Comparison of ENCODE assay signal across 8 cellular contexts in the genomic region with DNA sequence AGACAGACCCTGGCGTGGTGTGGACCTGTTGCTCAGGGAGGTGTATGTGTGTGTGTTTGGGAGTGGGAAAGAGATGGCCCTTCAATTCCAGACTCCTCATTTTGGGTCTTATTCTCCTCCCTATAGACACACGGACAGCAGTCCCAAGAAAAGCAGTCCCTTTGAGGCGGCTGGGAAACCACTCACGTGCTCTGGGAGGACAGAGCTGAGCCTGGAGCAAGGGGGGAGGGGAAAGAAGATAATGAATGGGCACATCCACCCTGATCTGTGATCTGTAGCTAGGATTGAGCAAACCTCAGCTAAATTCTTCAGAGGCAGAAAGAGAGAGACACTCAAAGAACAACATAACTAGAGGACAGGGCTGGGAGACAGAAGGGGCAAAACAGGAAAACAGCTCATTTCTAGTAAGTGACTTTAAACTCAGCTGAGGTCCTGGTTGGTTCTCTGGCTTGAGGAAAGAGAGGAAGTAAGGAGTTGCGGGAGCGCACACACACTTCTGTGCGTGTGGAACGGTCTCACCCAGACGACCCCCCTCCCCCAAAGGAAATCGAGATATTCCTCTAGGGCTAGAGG. TPM values are rescaled to one million over a fixed set of nuclear protein-coding genes. Genes with fewer than 3 reads are reported as not detected.
DNase-seq lines count a peak whose midpoint lies in the region; ATAC-seq and TF ChIP-seq lines count a peak whose summit lies in the region.

No MANE protein-coding gene starts in this region.

- 8 to 12% methylated on average over 10 of the region's 10 CpGs for WGBS in GM23248 (ENCODE audit: low coverage in 1 of 2, low lambda C conversion rate in 2 of 2, missing lambda C conversion rate in 2 of 2), 2 experiments

- H3K9me3 ChIP-seq in GM23248 (ENCODE audit: low read depth) = no peaks in the 10 kb centered on the region
- no peaks in the 10 kb centered on the region for H3K9me3 ChIP-seq in Panc1 (ENCODE audit: control insufficient read depth, insufficient read depth, low read depth, low read length)
- no peaks in the 10 kb centered on the region for H3K9me3 ChIP-seq in endocrine pancreas (ENCODE audit: control insufficient read depth, low read length)

- intact Hi-C loops in Panc1 (cut with micrococcal nuclease; ENCODE audit: unreplicated experiment) = no loop called here

- no peaks in the 10 kb centered on the region for H3F3A ChIP-seq in GM23248 (ENCODE audit: insufficient read depth)

- H3K4me3 ChIP-seq in GM23248 = peak overlapping the region; percentile 92
- H3K4me3 ChIP-seq in Panc1 (ENCODE audit: low read depth in 2 of 2, low read length in 2 of 2) = peak overlapping the region; percentile 98 to 99
- H3K4me3 ChIP-seq in endocrine pancreas (ENCODE audit: control insufficient read depth, insufficient read depth, low read length) = peak overlapping the region; percentile 92

- no peaks in the 10 kb centered on the region for H3K36me3 Mint-ChIP-seq in nephron progenitor cell (ENCODE audit: low read depth)

- TF ChIP-seq CTCF in Panc1 (IDR thresholded peaks at IDR 0.05) (no peak), nephron progenitor cell (IDR thresholded peaks at IDR 0.05) (no peak)

- no peaks in the 10 kb centered on the region for H3K9me3 Mint-ChIP-seq in nephron progenitor cell

- H4K20me1 ChIP-seq in GM23248 (ENCODE audit: insufficient read depth) = 0 out of 2 replicates have a peak, but pooled peaks cover 2% of the 10 kb centered on the region

- peaks cover 35% of the 10 kb centered on the region for H3K4me1 Mint-ChIP-seq in nephron progenitor cell

- in situ Hi-C loops in GM23248 (cut with MboI) = no loop called here
- in situ Hi-C loops in Panc1 (cut with HindIII; ENCODE audit: low pct_unique_long_range_greater_than_20kb, low sequenced_read_pairs) = no loop called here

- H3K4me2 ChIP-seq in GM23248 (ENCODE audit: unreplicated experiment) = peak overlapping the region; percentile 89

- peaks cover 58% of the 10 kb centered on the region for H3K79me2 ChIP-seq in GM23248 (ENCODE audit: insufficient read depth)

- H3K27me3 ChIP-seq in GM23248 (replicated peaks; ENCODE audit: insufficient read depth) (no peaks in the 10 kb centered on the region), Panc1 (ENCODE audit: control insufficient read depth, insufficient read depth, low read length) (no peaks in the 10 kb centered on the region), endocrine pancreas (ENCODE audit: control insufficient read depth, insufficient read depth, low read length) (no peaks in the 10 kb centered on the region)

- H2AFZ ChIP-seq in GM23248 = peak overlapping the region; percentile 68

- H3K36me3 ChIP-seq in GM23248 (ENCODE audit: low read depth) = no peaks in the 10 kb centered on the region
- no peaks in the 10 kb centered on the region; the same call in 1 of the 2 replicates for H3K36me3 ChIP-seq in Panc1 (ENCODE audit: control insufficient read depth, insufficient read depth, low read length)
- H3K36me3 ChIP-seq in endocrine pancreas (ENCODE audit: control insufficient read depth, insufficient read depth, low read length) = no peaks in the 10 kb centered on the region

- POLR2A ChIA-PET in Panc1 (lab: Charles Lee) = no interaction called here

- H3K4me3 Mint-ChIP-seq in nephron progenitor cell = peak overlapping the region; percentile 98

- peak; percentile 10; the same call in 1 of the 2 replicates for ATAC-seq in Panc1
- no peak for ATAC-seq in HG03280 (IDR thresholded peaks at IDR 0.05; ENCODE audit: unreplicated experiment)

- CTCF ChIA-PET in Panc1 (lab: Charles Lee) = interaction anchor here (0.6 kb wide), 1 partner anchor 68 kb away, joined by 4 read pairs; no protein-coding TSS in a partner anchor

- H3K27ac ChIP-seq in GM23248 (peak overlapping the region; percentile 52), Panc1 (ENCODE audit: low read length) (peak overlapping the region; percentile 92)

- DNase-seq in GM23248 = peak; percentile 57
- DNase-seq in Panc1 (ENCODE audit: low read depth, low spot score) = no peak
- DNase-seq in nephron progenitor cell = no peak
- no peak for DNase-seq in NCI-H1048 (lab: John Stamatoyannopoulos, UW)
- no peak for DNase-seq in stimulated activated CD8-positive, alpha-beta memory T cell treated with anti-CD3 and anti-CD28 coated beads, Interleukin-4, amount 100 ng/mL, for 48 hours
- DNase-seq in cerebellar cortex (ENCODE audit: low spot score) = no peak

- H3K9me2 ChIP-seq in GM23248 (ENCODE audit: insufficient read depth) = no peaks in the 10 kb centered on the region

- H3K4me1 ChIP-seq in GM23248 (ENCODE audit: insufficient read depth) (0 out of 2 replicates have a peak, but pooled peaks cover 11% of the 10 kb centered on the region), Panc1 (ENCODE audit: control insufficient read depth, insufficient read depth, low read length) (no peaks in the 10 kb centered on the region), endocrine pancreas (ENCODE audit: control insufficient read depth, insufficient read depth, low read length) (no peaks in the 10 kb centered on the region)

- H3K27ac Mint-ChIP-seq in nephron progenitor cell = peak overlapping the region; percentile 92

- BruUV-seq in Panc1 (replicated peaks; lab: Mats Ljungman, UMichigan) = TSS peak; percentile 66

- H3K9ac ChIP-seq in GM23248 = peak overlapping the region; percentile 96
- H3K9ac ChIP-seq in endocrine pancreas (ENCODE audit: control insufficient read depth, insufficient read depth, low read length) = peak overlapping the region; percentile 94

- H3K27me3 Mint-ChIP-seq in nephron progenitor cell (ENCODE audit: low read depth, poor library complexity) = peaks cover 6% of the 10 kb centered on the region

RNA-seq across cellular contexts. Expression of gene RAB5C, which starts 0.8 kb away (rescaled TPM):
- total RNA-seq in GM23248 (2014; rRNA removed; shearing (Covaris generic)) = 97.5 and 128 TPM in 2 replicates
- 123 and 124 TPM in 2 replicates for polyA plus RNA-seq in GM23248 (2016; fragmentation: Nextera tagmentation; extraction: Ambion mirVana)
- total RNA-seq in Panc1 (2021; ENCODE audit: unreplicated experiment) = 141 TPM
- 195 TPM for polyA plus RNA-seq in Panc1 (2012; ENCODE audit: insufficient read length)

RNA-seq across cellular contexts. Expression of gene KCNH4, which starts 26.9 kb away (rescaled TPM):
- not detected in 2 replicates for total RNA-seq in GM23248 (2014; rRNA removed; shearing (Covaris generic))
- polyA plus RNA-seq in GM23248 (2016; fragmentation: Nextera tagmentation; extraction: Ambion mirVana) = not detected in 2 replicates
- total RNA-seq in Panc1 (2021; ENCODE audit: unreplicated experiment) = 1.5 TPM
- 1.6 TPM for polyA plus RNA-seq in Panc1 (2012; ENCODE audit: insufficient read length)

RNA-seq across cellular contexts. Expression of gene HCRT, which starts 31.2 kb away (rescaled TPM):
- total RNA-seq in GM23248 (2014; rRNA removed; shearing (Covaris generic)) = not detected in 2 replicates
- not detected in 2 replicates for polyA plus RNA-seq in GM23248 (2016; fragmentation: Nextera tagmentation; extraction: Ambion mirVana)
- total RNA-seq in Panc1 (2021; ENCODE audit: unreplicated experiment) = not detected
- polyA plus RNA-seq in Panc1 (2012; ENCODE audit: insufficient read length) = not detected

RNA-seq across cellular contexts. Expression of gene HSPB9, which starts 31.4 kb away (rescaled TPM):
- not detected in 2 replicates for total RNA-seq in GM23248 (2014; rRNA removed; shearing (Covaris generic))
- polyA plus RNA-seq in GM23248 (2016; fragmentation: Nextera tagmentation; extraction: Ambion mirVana) = 0.34 TPM in 1 of 2 replicates, not detected in the other
- total RNA-seq in Panc1 (2021; ENCODE audit: unreplicated experiment) = not detected
- not detected for polyA plus RNA-seq in Panc1 (2012; ENCODE audit: insufficient read length)

RNA-seq across cellular contexts. Expression of gene KAT2A, which starts 32.8 kb away (rescaled TPM):
- 13.9 and 16.8 TPM in 2 replicates for total RNA-seq in GM23248 (2014; rRNA removed; shearing (Covaris generic))
- polyA plus RNA-seq in GM23248 (2016; fragmentation: Nextera tagmentation; extraction: Ambion mirVana) = 6.0 and 7.2 TPM in 2 replicates
- total RNA-seq in Panc1 (2021; ENCODE audit: unreplicated experiment) = 67.0 TPM
- polyA plus RNA-seq in Panc1 (2012; ENCODE audit: insufficient read length) = 60.6 TPM
